Comparison of ENCODE assay signal across 23 cellular contexts in the genomic region with DNA sequence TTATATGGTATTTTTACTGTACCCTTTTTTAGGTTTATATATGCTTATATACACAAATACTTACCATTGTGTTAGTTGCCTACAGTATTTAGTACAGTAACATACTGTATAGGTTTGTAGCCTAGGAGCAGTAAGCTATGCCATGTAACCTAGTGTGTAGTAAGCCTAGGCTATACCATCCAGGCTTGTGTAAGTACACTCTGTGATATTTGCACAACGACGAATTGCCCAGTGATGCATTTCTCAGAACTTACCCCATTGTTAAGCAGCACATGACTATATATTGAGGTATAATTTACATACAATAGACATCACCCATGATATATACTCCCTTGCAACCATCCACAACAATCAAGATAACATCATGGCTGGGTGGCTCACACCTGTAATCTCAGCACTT.
"Had no signal": no experiment of that assay in that cellular context is flagged by ENCODE, and none has a peak within 500 bp of the region (broad histone marks: within the 10 kb centered on the region; RNA-seq: fewer than 3 reads in every experiment).

No MANE protein-coding gene starts in this region.

- H3K27me3 Mint-ChIP-seq: activated CD4-positive, alpha-beta memory T cell treated with anti-CD3 and anti-CD28 coated beads for 36 hours; activated CD4-positive, alpha-beta T cell treated with anti-CD3 and anti-CD28 coated beads, Interleukin-2, amount 10 ng/mL, durations not matched to agents 7 days and 5 days; activated naive CD8-positive, alpha-beta T cell treated with anti-CD3 and anti-CD28 coated beads, Interleukin-2, amount 10 ng/mL, durations not matched to agents 7 days and 5 days; central memory CD8-positive, alpha-beta T cell had no signal

- H3K27me3 ChIP-seq: body of pancreas had no signal

- DNase-seq: activated CD4-positive, alpha-beta memory T cell treated with anti-CD3 and anti-CD28 coated beads for 36 hours; activated CD4-positive, alpha-beta T cell treated with anti-CD3 and anti-CD28 coated beads, Interleukin-2, amount 10 ng/mL, durations not matched to agents 7 days and 5 days; activated CD4-positive, CD25-positive, alpha-beta regulatory T cell; activated naive CD4-positive, alpha-beta T cell treated with anti-CD3 and anti-CD28 coated beads, Interleukin-2, amount 50 U/mL, for 16 hours; activated naive CD8-positive, alpha-beta T cell treated with anti-CD3 and anti-CD28 coated beads, Interleukin-2, amount 10 ng/mL, durations not matched to agents 7 days and 5 days; activated T-cell treated with anti-CD3 and anti-CD28 coated beads, Interleukin-2, amount 50 U/mL, for 72 hours; aorta; body of pancreas; MV-4-11; NCI-H1092 treated with DMSO at 0.1 percent for 48 hours; NCI-H1417 treated with DMSO at 0.1 percent for 48 hours; NCI-H1694; NCI-H2029 treated with DMSO at 0.1 percent for 48 hours; NCI-H345; NCI-H510A; NCI-H526 treated with DMSO at 0.1 percent for 48 hours; NK-92 treated with Interleukin-12 subunit alpha and Interleukin-12 subunit beta, amount 100 ng/mL, for 24 hours; OCI-M1; SHP77 treated with DMSO at 0.1 percent for 48 hours had no signal

- H3K4me3 Mint-ChIP-seq: activated CD4-positive, alpha-beta memory T cell treated with anti-CD3 and anti-CD28 coated beads for 36 hours; activated CD4-positive, alpha-beta T cell treated with anti-CD3 and anti-CD28 coated beads, Interleukin-2, amount 10 ng/mL, durations not matched to agents 7 days and 5 days; activated naive CD8-positive, alpha-beta T cell treated with anti-CD3 and anti-CD28 coated beads, Interleukin-2, amount 10 ng/mL, durations not matched to agents 7 days and 5 days; activated T-cell treated with anti-CD3 and anti-CD28 coated beads, Interleukin-2, amount 50 U/mL, for 72 hours; central memory CD8-positive, alpha-beta T cell; T-helper 1 cell treated with Interleukin-12 subunit alpha and Interleukin-12 subunit beta and Interleukin-4 antibody, amounts not matched to agents 30 μg/mL and 1 μg/mL, for 36 hours had no signal

- H3K27ac Mint-ChIP-seq: activated CD4-positive, alpha-beta memory T cell treated with anti-CD3 and anti-CD28 coated beads for 36 hours; activated CD4-positive, alpha-beta T cell treated with anti-CD3 and anti-CD28 coated beads, Interleukin-2, amount 10 ng/mL, durations not matched to agents 7 days and 5 days; activated naive CD8-positive, alpha-beta T cell treated with anti-CD3 and anti-CD28 coated beads, Interleukin-2, amount 10 ng/mL, durations not matched to agents 7 days and 5 days; activated T-cell treated with anti-CD3 and anti-CD28 coated beads, Interleukin-2, amount 50 U/mL, for 72 hours; T-helper 1 cell treated with Interleukin-12 subunit alpha and Interleukin-12 subunit beta and Interleukin-4 antibody, amounts not matched to agents 30 μg/mL and 1 μg/mL, for 36 hours had no signal

- FAIRE-seq: RCC 7860 had no signal

- H3K9me3 Mint-ChIP-seq: activated CD4-positive, alpha-beta memory T cell treated with anti-CD3 and anti-CD28 coated beads for 36 hours; activated CD4-positive, alpha-beta T cell treated with anti-CD3 and anti-CD28 coated beads, Interleukin-2, amount 10 ng/mL, durations not matched to agents 7 days and 5 days; activated naive CD8-positive, alpha-beta T cell treated with anti-CD3 and anti-CD28 coated beads, Interleukin-2, amount 10 ng/mL, durations not matched to agents 7 days and 5 days; activated T-cell treated with anti-CD3 and anti-CD28 coated beads, Interleukin-2, amount 50 U/mL, for 72 hours; central memory CD8-positive, alpha-beta T cell; T-helper 1 cell treated with Interleukin-12 subunit alpha and Interleukin-12 subunit beta and Interleukin-4 antibody, amounts not matched to agents 30 μg/mL and 1 μg/mL, for 36 hours had no signal

- H3K27ac ChIP-seq: body of pancreas, KMS-11 had no signal

- H3K4me1 ChIP-seq: body of pancreas had no signal

- ATAC-seq: body of pancreas had no signal

- H3K9me3 ChIP-seq: body of pancreas had no signal

- H3K4me3 ChIP-seq: body of pancreas had no signal
